34 cellular contexts compared by ENCODE assay signal in the genomic region with DNA sequence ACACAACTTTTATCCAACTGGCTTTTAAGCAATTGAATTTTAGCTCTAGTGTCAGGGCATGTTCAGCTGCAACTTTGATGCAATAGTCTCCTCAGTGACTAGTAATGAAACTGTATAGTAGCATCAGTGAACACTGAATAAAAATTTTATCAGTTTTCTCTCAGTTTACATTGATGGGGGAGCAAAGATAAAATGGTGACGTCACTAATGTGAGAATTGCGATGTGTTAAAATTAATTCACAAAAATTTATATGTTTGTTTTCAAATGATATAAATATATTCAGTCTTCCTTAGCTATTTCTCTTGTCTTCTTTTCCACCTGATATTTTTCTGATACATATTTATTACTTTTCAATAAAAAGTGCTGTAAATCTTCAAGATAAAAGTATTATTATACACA.
"Had no signal": no experiment of that assay in that cellular context is flagged by ENCODE, and none has a peak within 500 bp of the region (broad histone marks: within the 10 kb centered on the region; RNA-seq: fewer than 3 reads in every experiment).

No MANE protein-coding gene starts in this region.

- H3K27me3 ChIP-seq: MG63 had no signal

- H3K9me3 ChIP-seq: MG63 had no signal

- DNase-seq: Karpas-422, Kasumi-1, MG63, MM.1S, MV-4-11, NCI-H1048, NCI-H1092, NCI-H1092 treated with DMSO at 0.1 percent for 48 hours, NCI-H1105, NCI-H1105 treated with DMSO at 0.1 percent for 48 hours, NCI-H1417 treated with DMSO at 0.1 percent for 48 hours, NCI-H1436, NCI-H1436 treated with DMSO at 0.1 percent for 48 hours, NCI-H146, NCI-H1694, NCI-H1694 treated with DMSO at 0.1 percent for 48 hours, NCI-H187, NCI-H187 treated with DMSO at 0.1 percent for 48 hours, NCI-H2029, NCI-H2029 treated with DMSO at 0.1 percent for 48 hours, NCI-H2081, NCI-H2081 treated with DMSO at 0.1 percent for 48 hours, NCI-H2107, NCI-H2171, NCI-H2171 treated with DMSO at 0.1 percent for 48 hours, NCI-H2227 treated with DMSO at 0.1 percent for 48 hours, NCI-H226, NCI-H345, NCI-H446, NCI-H446 treated with DMSO at 0.1 percent for 48 hours, NCI-H510A, NCI-H510A treated with DMSO at 0.1 percent for 48 hours, NCI-H524, NCI-H524 treated with DMSO at 0.1 percent for 48 hours had no signal

- H3K4me3 ChIP-seq: MG63 had no signal

- H3K36me3 ChIP-seq: MG63 had no signal
